Comparison of ENCODE assay signal across 32 cellular contexts in the genomic region with DNA sequence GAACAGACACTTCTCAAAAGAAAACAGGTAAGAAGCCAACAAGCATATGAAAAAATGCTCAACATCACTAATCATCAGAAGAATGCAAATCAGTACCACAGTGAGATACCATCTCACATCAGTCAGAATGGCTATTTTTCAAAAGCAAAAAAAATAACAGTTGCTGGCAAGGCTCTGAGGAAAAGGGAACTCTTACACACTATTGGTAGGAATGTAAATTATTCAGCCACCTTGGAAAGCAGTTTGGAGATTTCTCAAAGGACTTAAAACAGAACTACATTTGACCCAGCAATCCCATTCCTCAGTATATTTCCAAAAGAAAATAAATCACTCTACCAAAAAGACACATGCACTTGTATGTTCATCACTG.
"Had no signal": no experiment of that assay in that cellular context is flagged by ENCODE, and none has a peak within 500 bp of the region (broad histone marks: within the 10 kb centered on the region; RNA-seq: fewer than 3 reads in every experiment).

No MANE protein-coding gene starts in this region.

- H3K27me3 Mint-ChIP-seq: activated CD8-positive, alpha-beta T cell treated with anti-CD3 and anti-CD28 coated beads for 36 hours; activated T-helper 17 cell treated with anti-CD3 and anti-CD28 coated beads, Interleukin-2, amount 50 U/mL, for 72 hours had no signal

- ATAC-seq: activated CD8-positive, alpha-beta T cell treated with anti-CD3 and anti-CD28 coated beads for 36 hours; activated naive CD4-positive, alpha-beta T cell treated with anti-CD3 and anti-CD28 coated beads, Interleukin-2, amount 50 U/mL, for 72 hours; activated T-cell treated with anti-CD3 and anti-CD28 coated beads, Interleukin-2, amount 50 U/mL, for 72 hours; activated T-helper 17 cell treated with anti-CD3 and anti-CD28 coated beads, Interleukin-2, amount 50 U/mL, for 72 hours; body of pancreas; PC-3 had no signal

- H3K9ac ChIP-seq: KMS-11 had no signal

- H3K4me3 ChIP-seq: body of pancreas, breast epithelium, Peyer's patch had no signal

- H3K4me3 Mint-ChIP-seq: activated CD4-positive, alpha-beta T cell treated with anti-CD3 and anti-CD28 coated beads, Interleukin-2, amount 10 ng/mL, durations not matched to agents 24 days and 14 days; activated CD8-positive, alpha-beta T cell treated with anti-CD3 and anti-CD28 coated beads for 36 hours; activated T-cell treated with anti-CD3 and anti-CD28 coated beads, Interleukin-2, amount 50 U/mL, for 72 hours; activated T-helper 17 cell treated with anti-CD3 and anti-CD28 coated beads, Interleukin-2, amount 50 U/mL, for 72 hours had no signal

- H3K9me3 ChIP-seq: body of pancreas, breast epithelium, Peyer's patch had no signal

- H3K9me3 Mint-ChIP-seq: activated CD4-positive, alpha-beta T cell treated with anti-CD3 and anti-CD28 coated beads, Interleukin-2, amount 10 ng/mL, durations not matched to agents 24 days and 14 days; activated CD8-positive, alpha-beta T cell treated with anti-CD3 and anti-CD28 coated beads for 36 hours; activated naive CD4-positive, alpha-beta T cell treated with anti-CD3 and anti-CD28 coated beads, Interleukin-2, amount 50 U/mL, for 72 hours; activated T-cell treated with anti-CD3 and anti-CD28 coated beads, Interleukin-2, amount 50 U/mL, for 72 hours; activated T-helper 17 cell treated with anti-CD3 and anti-CD28 coated beads, Interleukin-2, amount 50 U/mL, for 72 hours had no signal

- DNase-seq: activated CD4-positive, alpha-beta T cell treated with anti-CD3 and anti-CD28 coated beads for 1 hour; activated CD4-positive, alpha-beta T cell treated with anti-CD3 and anti-CD28 coated beads, Interleukin-2, amount 10 ng/mL, durations not matched to agents 24 days and 14 days; activated CD4-positive, alpha-beta T cell treated with anti-CD3 and anti-CD28 coated beads, Interleukin-2, amount 50 U/mL, for 4 hours; activated CD4-positive, CD25-positive, alpha-beta regulatory T cell; activated CD8-positive, alpha-beta T cell treated with anti-CD3 and anti-CD28 coated beads for 36 hours; activated gamma-delta T cell; activated naive CD4-positive, alpha-beta T cell treated with Interleukin-2 at 50 U/mL for 16 hours; activated T-cell treated with anti-CD3 and anti-CD28 coated beads, Interleukin-2, amount 50 U/mL, for 1 hour; activated T-cell treated with anti-CD3 and anti-CD28 coated beads, Interleukin-2, amount 50 U/mL, for 72 hours; anterior cingulate cortex; body of pancreas; MM.1S; MV-4-11; NCI-H1092; NCI-H1436 treated with DMSO at 0.1 percent for 48 hours; NCI-H1694 treated with DMSO at 0.1 percent for 48 hours; NCI-H2029; NCI-H345; NCI-H510A; NCI-H526; NCI-H748 treated with DMSO at 0.1 percent for 48 hours; NK-92 treated with Interleukin-12 subunit alpha and Interleukin-12 subunit beta, amount 100 ng/mL, for 24 hours; PC-3; Peyer's patch; RPMI8226; SHP77 treated with DMSO at 0.1 percent for 48 hours; T1000; WERI-Rb-1 had no signal

- H3K27ac Mint-ChIP-seq: activated CD4-positive, alpha-beta T cell treated with anti-CD3 and anti-CD28 coated beads, Interleukin-2, amount 10 ng/mL, durations not matched to agents 24 days and 14 days; activated CD8-positive, alpha-beta T cell treated with anti-CD3 and anti-CD28 coated beads for 36 hours; activated naive CD4-positive, alpha-beta T cell treated with anti-CD3 and anti-CD28 coated beads, Interleukin-2, amount 50 U/mL, for 72 hours; activated T-cell treated with anti-CD3 and anti-CD28 coated beads, Interleukin-2, amount 50 U/mL, for 72 hours; activated T-helper 17 cell treated with anti-CD3 and anti-CD28 coated beads, Interleukin-2, amount 50 U/mL, for 72 hours had no signal

- H3K36me3 ChIP-seq: breast epithelium, Peyer's patch, WERI-Rb-1 had no signal

- H3K4me2 ChIP-seq: KMS-11 had no signal

- H3K4me1 ChIP-seq: body of pancreas, breast epithelium, Peyer's patch had no signal

- H3K27me3 ChIP-seq: body of pancreas, breast epithelium, Peyer's patch had no signal

- H3K27ac ChIP-seq: body of pancreas, breast epithelium, KMS-11, Peyer's patch, WERI-Rb-1 had no signal
